In genomic region chr3:71132995-71133730, GRCh38 we compare ENCODE assay signal across 9 cellular contexts.
DNase-seq lines count a peak whose midpoint lies in the region; TF ChIP-seq lines count a peak whose summit lies in the region.
"Had no signal": no experiment of that assay in that cellular context is flagged by ENCODE, and none has a peak within 500 bp of the region (broad histone marks: within the 10 kb centered on the region; RNA-seq: fewer than 3 reads in every experiment).

No MANE protein-coding gene starts in this region.

- no peak for TF ChIP-seq POLR2A in stomach (IDR thresholded peaks at IDR 0.05)
- TF ChIP-seq POLR2A in adrenal gland (IDR thresholded peaks at IDR 0.05): no peak

- H3K27me3 ChIP-seq in stomach (no peaks in the 10 kb centered on the region), adrenal gland (no peaks in the 10 kb centered on the region)

- WGBS in stomach, 5 donors: 42 to 61% (median 50%) methylated on average over 8 of the region's 8 CpGs
- 93 to 95% (median 94%) methylated on average over 8 of the region's 8 CpGs for WGBS in adrenal gland, 4 donors

- H3K4me3 Mint-ChIP-seq in activated T-cell treated with anti-CD3 and anti-CD28 coated beads, Interleukin-2, amount 50 U/mL, for 24 hours: peak overlapping the region; percentile 19

- no peaks in the 10 kb centered on the region for H3K9me3 Mint-ChIP-seq in activated T-cell treated with anti-CD3 and anti-CD28 coated beads, Interleukin-2, amount 50 U/mL, for 24 hours

- no peak for TF ChIP-seq EP300 in stomach (IDR thresholded peaks at IDR 0.05)

- peak overlapping the region; percentile 84 to 92 (median 91) for H3K27ac ChIP-seq in stomach
- H3K27ac ChIP-seq in adrenal gland: no peak overlapping the region
- H3K27ac ChIP-seq: BLaER1 treated with 17β-estradiol and CSF1 and Interleukin-3, amounts not matched to agents 10 nM and 100 nM had no signal

- H3K36me3 ChIP-seq in stomach (no peaks in the 10 kb centered on the region), adrenal gland (replicated peaks in 1 of 2) (no peaks in the 10 kb centered on the region)
- H3K36me3 ChIP-seq: BLaER1 treated with 17β-estradiol and CSF1 and Interleukin-3, amounts not matched to agents 10 nM and 100 nM had no signal

- TF ChIP-seq CTCF in stomach (IDR thresholded peaks at IDR 0.05) (no peak), adrenal gland (IDR thresholded peaks at IDR 0.05) (no peak)

- H3K4me3 ChIP-seq in stomach (peak overlapping the region in 1 of 4 donors; percentile 10), adrenal gland (no peak overlapping the region)
- H3K4me3 ChIP-seq: BLaER1 treated with 17β-estradiol and CSF1 and Interleukin-3, amounts not matched to agents 10 nM and 100 nM had no signal

- intact Hi-C loops in stomach (cut with DNase I; ENCODE audit: low total_unique reads) (no loop called here), adrenal gland (cut with DNase I) (no loop called here)

- H3K36me3 Mint-ChIP-seq in activated T-cell treated with anti-CD3 and anti-CD28 coated beads, Interleukin-2, amount 50 U/mL, for 24 hours (ENCODE audit: low read depth): peaks cover 44% of the 10 kb centered on the region

- no peak for DNase-seq in activated T-cell treated with anti-CD3 and anti-CD28 coated beads, Interleukin-2, amount 50 U/mL, for 24 hours
- DNase-seq in activated T-cell treated with anti-CD3 and anti-CD28 coated beads for 4 hours: no peak
- DNase-seq in NCI-H510A treated with DMSO at 0.1 percent for 48 hours (lab: John Stamatoyannopoulos, UW): peak; percentile 21
- peak; percentile 14 for DNase-seq in fibroblast of gingiva (ENCODE audit: low read depth)
- DNase-seq in stomach: no peak
- no peak for DNase-seq in effector CD4-positive, alpha-beta T cell
- no peak for DNase-seq in nucleus accumbens (lab: John Stamatoyannopoulos, UW)
- no peak for DNase-seq in adrenal gland

- no peaks in the 10 kb centered on the region for H3K27me3 Mint-ChIP-seq in activated T-cell treated with anti-CD3 and anti-CD28 coated beads, Interleukin-2, amount 50 U/mL, for 24 hours

- H3K9me3 ChIP-seq in stomach (no peaks in the 10 kb centered on the region), adrenal gland (replicated peaks in 1 of 3) (no peaks in the 10 kb centered on the region)
- H3K9me3 ChIP-seq: BLaER1 treated with 17β-estradiol and CSF1 and Interleukin-3, amounts not matched to agents 10 nM and 100 nM had no signal

- H3K4me1 Mint-ChIP-seq in activated T-cell treated with anti-CD3 and anti-CD28 coated beads, Interleukin-2, amount 50 U/mL, for 24 hours (ENCODE audit: low read depth): peaks cover 79% of the 10 kb centered on the region

- H3K27ac Mint-ChIP-seq in activated T-cell treated with anti-CD3 and anti-CD28 coated beads, Interleukin-2, amount 50 U/mL, for 24 hours: peak overlapping the region; percentile 96

- H3K4me1 ChIP-seq in stomach (peaks cover 48 to 90% (median 63%) of the 10 kb centered on the region in 4 donors), adrenal gland (replicated peaks in 1 of 2) (peaks cover 6 to 22% of the 10 kb centered on the region in 2 donors)

Comparison
In these comparisons a context has a peak if more than half of its experiments do, and no peak if none do; other contexts are left out.
1. DNase-seq: peak in NCI-H510A treated with DMSO at 0.1 percent for 48 hours (single experiment) and fibroblast of gingiva (single experiment); none in activated T-cell treated with anti-CD3 and anti-CD28 coated beads, Interleukin-2, amount 50 U/mL, for 24 hours (single experiment), activated T-cell treated with anti-CD3 and anti-CD28 coated beads for 4 hours (single experiment), stomach (single experiment), effector CD4-positive, alpha-beta T cell (single experiment), nucleus accumbens (0 of 56) and adrenal gland (0 of 7).
2. H3K27ac ChIP-seq: peak in stomach (5 of 5); none in adrenal gland (0 of 5).